1 cellular context compared by ENCODE assay signal in the genomic region with DNA sequence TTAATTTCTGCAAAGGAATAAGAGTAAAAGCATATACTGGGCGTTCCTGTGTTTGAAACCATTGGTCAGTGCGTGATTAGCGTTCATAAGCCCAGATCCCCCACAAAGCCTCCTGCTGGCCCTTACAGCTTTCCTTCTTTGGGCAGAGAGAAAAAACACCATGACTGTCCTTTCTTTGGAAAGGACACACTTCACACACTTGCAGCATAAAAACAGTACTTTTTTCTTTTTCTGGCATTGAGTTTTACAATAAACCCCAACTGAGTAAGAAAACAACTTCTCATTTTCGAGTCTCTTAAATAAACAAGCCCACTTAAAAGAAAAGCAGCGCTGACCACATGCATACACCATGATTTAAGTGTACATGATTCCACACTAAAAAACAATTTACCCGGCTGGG.
TF ChIP-seq lines count a peak whose summit lies in the region.

No MANE protein-coding gene starts in this region.

TF ChIP-seq in HepG2, 621 proteins besides CTCF, POLR2A, EP300 and RAD21 (continued from another document):
- TF ChIP-seq ZXDC (CRISPR knock-in tag; IDR thresholded peaks at IDR 0.05) (no peak), ZNF501 (CRISPR knock-in tag; IDR thresholded peaks at IDR 0.05) (no peak), NAIF1 (CRISPR knock-in tag; IDR thresholded peaks at IDR 0.05; ENCODE audit: borderline replicate concordance) (no peak), ZNF772 (CRISPR knock-in tag; IDR thresholded peaks at IDR 0.05) (no peak), ZBTB46 (CRISPR knock-in tag; IDR thresholded peaks at IDR 0.05; ENCODE audit: borderline replicate concordance) (no peak), ZNF430 (CRISPR knock-in tag; IDR thresholded peaks at IDR 0.05) (no peak), ZNF770 (CRISPR knock-in tag; IDR thresholded peaks at IDR 0.05) (no peak), FOXO4 (CRISPR knock-in tag; conservative IDR thresholded peaks at IDR 0.05) (0 out of 2 replicates have a peak, but pooled peaks have one; percentile 54), CENPT (CRISPR knock-in tag; IDR thresholded peaks at IDR 0.05; ENCODE audit: low read depth) (no peak), ZNF362 (CRISPR knock-in tag; IDR thresholded peaks at IDR 0.05; ENCODE audit: borderline replicate concordance) (no peak), GATAD2A (CRISPR knock-in tag; IDR thresholded peaks at IDR 0.05) (no peak), ZNF691 (CRISPR knock-in tag; IDR thresholded peaks at IDR 0.05; ENCODE audit: borderline replicate concordance, low read depth) (no peak), ZNF451 (CRISPR knock-in tag; IDR thresholded peaks at IDR 0.05) (no peak), GTF2F1 (IDR thresholded peaks at IDR 0.05; ENCODE audit: low read length) (no peak), ZNF3 (CRISPR knock-in tag; IDR thresholded peaks at IDR 0.05) (no peak), TFE3 (CRISPR knock-in tag; IDR thresholded peaks at IDR 0.05) (no peak), ZNF674 (CRISPR knock-in tag; IDR thresholded peaks at IDR 0.05; ENCODE audit: low read depth) (no peak), ZNF639 (CRISPR knock-in tag; conservative IDR thresholded peaks at IDR 0.05) (no peak), ZEB1 (IDR thresholded peaks at IDR 0.05; ENCODE audit: insufficient replicate concordance, low read depth) (peak; percentile 2), GLI4 (CRISPR knock-in tag; IDR thresholded peaks at IDR 0.05; ENCODE audit: borderline replicate concordance) (no peak)
- TF ChIP-seq, protein P1, sequence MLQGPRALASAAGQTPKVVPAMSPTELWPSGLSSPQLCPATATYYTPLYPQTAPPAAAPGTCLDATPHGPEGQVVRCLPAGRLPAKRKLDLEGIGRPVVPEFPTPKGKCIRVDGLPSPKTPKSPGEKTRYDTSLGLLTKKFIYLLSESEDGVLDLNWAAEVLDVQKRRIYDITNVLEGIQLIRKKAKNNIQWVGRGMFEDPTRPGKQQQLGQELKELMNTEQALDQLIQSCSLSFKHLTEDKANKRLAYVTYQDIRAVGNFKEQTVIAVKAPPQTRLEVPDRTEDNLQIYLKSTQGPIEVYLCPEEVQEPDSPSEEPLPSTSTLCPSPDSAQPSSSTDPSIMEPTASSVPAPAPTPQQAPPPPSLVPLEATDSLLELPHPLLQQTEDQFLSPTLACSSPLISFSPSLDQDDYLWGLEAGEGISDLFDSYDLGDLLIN (CRISPR knock-in tag; IDR thresholded peaks at IDR 0.05; ENCODE audit: borderline replicate concordance): no peak
- TF ChIP-seq, protein P2, sequence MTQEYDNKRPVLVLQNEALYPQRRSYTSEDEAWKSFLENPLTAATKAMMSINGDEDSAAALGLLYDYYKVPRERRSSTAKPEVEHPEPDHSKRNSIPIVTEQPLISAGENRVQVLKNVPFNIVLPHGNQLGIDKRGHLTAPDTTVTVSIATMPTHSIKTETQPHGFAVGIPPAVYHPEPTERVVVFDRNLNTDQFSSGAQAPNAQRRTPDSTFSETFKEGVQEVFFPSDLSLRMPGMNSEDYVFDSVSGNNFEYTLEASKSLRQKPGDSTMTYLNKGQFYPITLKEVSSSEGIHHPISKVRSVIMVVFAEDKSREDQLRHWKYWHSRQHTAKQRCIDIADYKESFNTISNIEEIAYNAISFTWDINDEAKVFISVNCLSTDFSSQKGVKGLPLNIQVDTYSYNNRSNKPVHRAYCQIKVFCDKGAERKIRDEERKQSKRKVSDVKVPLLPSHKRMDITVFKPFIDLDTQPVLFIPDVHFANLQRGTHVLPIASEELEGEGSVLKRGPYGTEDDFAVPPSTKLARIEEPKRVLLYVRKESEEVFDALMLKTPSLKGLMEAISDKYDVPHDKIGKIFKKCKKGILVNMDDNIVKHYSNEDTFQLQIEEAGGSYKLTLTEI (CRISPR knock-in tag; conservative IDR thresholded peaks at IDR 0.05): no peak
